1 cellular context compared by ENCODE assay signal in genomic region chr2:202046577-202046976, GRCh38.
TF ChIP-seq lines count a peak whose summit lies in the region.

No MANE protein-coding gene starts in this region.

TF ChIP-seq in GM23338, 12 proteins besides CTCF, POLR2A, EP300 and RAD21 (continued from another document):
- TF ChIP-seq REST (IDR thresholded peaks at IDR 0.05; ENCODE audit: unreplicated experiment) (no peak), POLR2AphosphoS5 (IDR thresholded peaks at IDR 0.05; ENCODE audit: low read depth) (no peak), ZNF331 (CRISPR knock-in tag; IDR thresholded peaks at IDR 0.05; ENCODE audit: low read depth) (no peak), STAT1 (IDR thresholded peaks at IDR 0.05; ENCODE audit: unreplicated experiment) (no peak), NANOG (IDR thresholded peaks at IDR 0.05; ENCODE audit: borderline replicate concordance) (no peak), ZNF114 (CRISPR knock-in tag; IDR thresholded peaks at IDR 0.05) (no peak), EZH2 (IDR thresholded peaks at IDR 0.05; ENCODE audit: low read depth, unreplicated experiment) (no peak), JUNB (IDR thresholded peaks at IDR 0.05; ENCODE audit: unreplicated experiment) (no peak), EZH2phosphoT487 (IDR thresholded peaks at IDR 0.05; ENCODE audit: unreplicated experiment) (no peak), CREB1 (CRISPR knock-in tag; IDR thresholded peaks at IDR 0.05; ENCODE audit: low read depth) (no peak)
- TF ChIP-seq, protein P1, sequence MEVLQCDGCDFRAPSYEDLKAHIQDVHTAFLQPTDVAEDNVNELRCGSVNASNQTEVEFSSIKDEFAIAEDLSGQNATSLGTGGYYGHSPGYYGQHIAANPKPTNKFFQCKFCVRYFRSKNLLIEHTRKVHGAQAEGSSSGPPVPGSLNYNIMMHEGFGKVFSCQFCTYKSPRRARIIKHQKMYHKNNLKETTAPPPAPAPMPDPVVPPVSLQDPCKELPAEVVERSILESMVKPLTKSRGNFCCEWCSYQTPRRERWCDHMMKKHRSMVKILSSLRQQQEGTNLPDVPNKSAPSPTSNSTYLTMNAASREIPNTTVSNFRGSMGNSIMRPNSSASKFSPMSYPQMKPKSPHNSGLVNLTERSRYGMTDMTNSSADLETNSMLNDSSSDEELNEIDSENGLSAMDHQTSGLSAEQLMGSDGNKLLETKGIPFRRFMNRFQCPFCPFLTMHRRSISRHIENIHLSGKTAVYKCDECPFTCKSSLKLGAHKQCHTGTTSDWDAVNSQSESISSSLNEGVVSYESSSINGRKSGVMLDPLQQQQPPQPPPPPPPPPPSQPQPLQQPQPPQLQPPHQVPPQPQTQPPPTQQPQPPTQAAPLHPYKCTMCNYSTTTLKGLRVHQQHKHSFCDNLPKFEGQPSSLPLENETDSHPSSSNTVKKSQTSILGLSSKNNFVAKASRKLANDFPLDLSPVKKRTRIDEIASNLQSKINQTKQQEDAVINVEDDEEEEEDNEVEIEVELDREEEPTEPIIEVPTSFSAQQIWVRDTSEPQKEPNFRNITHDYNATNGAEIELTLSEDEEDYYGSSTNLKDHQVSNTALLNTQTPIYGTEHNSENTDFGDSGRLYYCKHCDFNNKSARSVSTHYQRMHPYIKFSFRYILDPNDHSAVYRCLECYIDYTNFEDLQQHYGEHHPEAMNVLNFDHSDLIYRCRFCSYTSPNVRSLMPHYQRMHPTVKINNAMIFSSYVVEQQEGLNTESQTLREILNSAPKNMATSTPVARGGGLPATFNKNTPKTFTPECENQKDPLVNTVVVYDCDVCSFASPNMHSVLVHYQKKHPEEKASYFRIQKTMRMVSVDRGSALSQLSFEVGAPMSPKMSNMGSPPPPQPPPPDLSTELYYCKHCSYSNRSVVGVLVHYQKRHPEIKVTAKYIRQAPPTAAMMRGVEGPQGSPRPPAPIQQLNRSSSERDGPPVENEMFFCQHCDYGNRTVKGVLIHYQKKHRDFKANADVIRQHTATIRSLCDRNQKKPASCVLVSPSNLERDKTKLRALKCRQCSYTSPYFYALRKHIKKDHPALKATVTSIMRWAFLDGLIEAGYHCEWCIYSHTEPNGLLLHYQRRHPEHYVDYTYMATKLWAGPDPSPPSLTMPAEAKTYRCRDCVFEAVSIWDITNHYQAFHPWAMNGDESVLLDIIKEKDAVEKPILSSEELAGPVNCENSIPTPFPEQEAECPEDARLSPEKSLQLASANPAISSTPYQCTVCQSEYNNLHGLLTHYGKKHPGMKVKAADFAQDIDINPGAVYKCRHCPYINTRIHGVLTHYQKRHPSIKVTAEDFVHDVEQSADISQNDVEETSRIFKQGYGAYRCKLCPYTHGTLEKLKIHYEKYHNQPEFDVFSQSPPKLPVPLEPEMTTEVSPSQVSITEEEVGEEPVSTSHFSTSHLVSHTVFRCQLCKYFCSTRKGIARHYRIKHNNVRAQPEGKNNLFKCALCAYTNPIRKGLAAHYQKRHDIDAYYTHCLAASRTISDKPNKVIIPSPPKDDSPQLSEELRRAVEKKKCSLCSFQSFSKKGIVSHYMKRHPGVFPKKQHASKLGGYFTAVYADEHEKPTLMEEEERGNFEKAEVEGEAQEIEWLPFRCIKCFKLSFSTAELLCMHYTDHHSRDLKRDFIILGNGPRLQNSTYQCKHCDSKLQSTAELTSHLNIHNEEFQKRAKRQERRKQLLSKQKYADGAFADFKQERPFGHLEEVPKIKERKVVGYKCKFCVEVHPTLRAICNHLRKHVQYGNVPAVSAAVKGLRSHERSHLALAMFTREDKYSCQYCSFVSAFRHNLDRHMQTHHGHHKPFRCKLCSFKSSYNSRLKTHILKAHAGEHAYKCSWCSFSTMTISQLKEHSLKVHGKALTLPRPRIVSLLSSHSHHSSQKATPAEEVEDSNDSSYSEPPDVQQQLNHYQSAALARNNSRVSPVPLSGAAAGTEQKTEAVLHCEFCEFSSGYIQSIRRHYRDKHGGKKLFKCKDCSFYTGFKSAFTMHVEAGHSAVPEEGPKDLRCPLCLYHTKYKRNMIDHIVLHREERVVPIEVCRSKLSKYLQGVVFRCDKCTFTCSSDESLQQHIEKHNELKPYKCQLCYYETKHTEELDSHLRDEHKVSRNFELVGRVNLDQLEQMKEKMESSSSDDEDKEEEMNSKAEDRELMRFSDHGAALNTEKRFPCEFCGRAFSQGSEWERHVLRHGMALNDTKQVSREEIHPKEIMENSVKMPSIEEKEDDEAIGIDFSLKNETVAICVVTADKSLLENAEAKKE (CRISPR knock-in tag; IDR thresholded peaks at IDR 0.05) = no peak
